ENCODE assay signal across 18 cellular contexts in the genomic region with DNA sequence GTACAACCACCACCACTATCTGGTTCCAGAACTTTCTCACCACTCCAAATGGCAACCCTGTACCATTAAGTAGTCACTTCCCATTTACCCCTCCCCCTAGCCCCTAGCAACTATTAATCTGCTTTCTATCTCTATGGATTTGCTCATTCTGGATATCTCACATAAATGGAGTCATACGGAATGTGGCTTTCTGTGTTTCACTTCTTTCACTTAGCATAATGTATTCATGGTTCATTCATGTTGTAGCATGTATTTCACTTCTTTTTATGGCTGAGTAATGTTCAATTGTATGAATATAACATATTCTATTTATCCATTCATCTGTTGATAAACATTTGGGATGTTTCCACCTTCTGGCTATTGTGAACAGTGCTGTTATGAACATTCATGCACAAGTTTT.
DNase-seq lines count a peak whose midpoint lies in the region; ATAC-seq, FAIRE-seq and TF ChIP-seq lines count a peak whose summit lies in the region.
"Had no signal": no experiment of that assay in that cellular context is flagged by ENCODE, and none has a peak within 500 bp of the region (broad histone marks: within the 10 kb centered on the region; RNA-seq: fewer than 3 reads in every experiment).

No MANE protein-coding gene starts in this region.

- H3K9me3 Mint-ChIP-seq in type B pancreatic cell = no peaks in the 10 kb centered on the region
- H3K9me3 Mint-ChIP-seq: CD4-positive, CD25-positive, alpha-beta regulatory T cell; CD8-positive, alpha-beta memory T cell; HFFc6 had no signal

- peaks cover 21% of the 10 kb centered on the region for H3K4me1 Mint-ChIP-seq in type B pancreatic cell (ENCODE audit: unreplicated experiment)

- 86% methylated on average over 1 of the region's 1 CpG for WGBS in A549 (ENCODE audit: missing lambda C conversion rate)

- ATAC-seq in A549 = no peak
- ATAC-seq: HCT116 had no signal

- no peak for TF ChIP-seq EP300 in A549 (IDR thresholded peaks at IDR 0.05)

- H3K4me1 ChIP-seq in A549 = peaks cover 77% of the 10 kb centered on the region
- H3K4me1 ChIP-seq: BE2C had no signal

- H3K4me2 ChIP-seq in A549 = no peak overlapping the region

- POLR2A ChIA-PET in A549 (lab: Yijun Ruan, JAX) = no interaction called here

- no peak overlapping the region for H3K4me3 Mint-ChIP-seq in type B pancreatic cell
- H3K4me3 Mint-ChIP-seq: CD4-positive, CD25-positive, alpha-beta regulatory T cell; CD8-positive, alpha-beta memory T cell; HFFc6 had no signal

- TF ChIP-seq POLR2A in A549 (IDR thresholded peaks at IDR 0.05; ENCODE audit: low read length) = no peak
- no peak for TF ChIP-seq POLR2A in GM12892 (IDR thresholded peaks at IDR 0.05; ENCODE audit: low read depth, low read length)

- H3K27ac ChIP-seq in A549 = 0 out of 6 replicates have a peak overlapping the region, but pooled peaks of 1 of the 2 experiments have one; percentile 47
- H3K27ac ChIP-seq in epithelial cell of prostate = peak overlapping the region; percentile 13
- H3K27ac ChIP-seq: HL-60 had no signal

- FAIRE-seq in A549 (lab: Jason Lieb, UNC) (peak; percentile 43), GM12892 (lab: Jason Lieb, UNC) (peak; percentile 14)
- FAIRE-seq: GM12891 had no signal

- peak overlapping the region; percentile 39 for H3K27ac Mint-ChIP-seq in type B pancreatic cell
- H3K27ac Mint-ChIP-seq: CD4-positive, CD25-positive, alpha-beta regulatory T cell; CD8-positive, alpha-beta memory T cell; HFFc6 had no signal

- no peak for TF ChIP-seq RAD21 in A549 (conservative IDR thresholded peaks at IDR 0.05 in 1 of 2, IDR thresholded peaks at IDR 0.05 in 1 of 2)

- CTCF ChIA-PET in A549 (lab: Yijun Ruan, JAX) = no interaction called here

- DNase-seq in A549 (ENCODE audit: low read depth in 1 of 2, low spot score in 1 of 2) (no peak), GM12892 (ENCODE audit: insufficient read length) (no peak), epithelial cell of prostate (ENCODE audit: low read depth, low spot score) (no peak), type B pancreatic cell (ENCODE audit: extremely low spot score, unreplicated experiment) (no peak), NCI-H1105 (lab: John Stamatoyannopoulos, UW) (no peak), nucleus accumbens (lab: John Stamatoyannopoulos, UW) (no peak)
- DNase-seq: ACHN; BE2C; C1 segment of cervical spinal cord; CD4-positive, CD25-positive, alpha-beta regulatory T cell; CD8-positive, alpha-beta memory T cell; COR-L47; GOT3; H7; HFFc6 had no signal

- no peaks in the 10 kb centered on the region for H3K27me3 Mint-ChIP-seq in type B pancreatic cell
- H3K27me3 Mint-ChIP-seq: CD4-positive, CD25-positive, alpha-beta regulatory T cell had no signal

- H3K36me3 Mint-ChIP-seq in type B pancreatic cell = peaks cover 9% of the 10 kb centered on the region

- no peaks in the 10 kb centered on the region for H3K9me3 ChIP-seq in A549
- H3K9me3 ChIP-seq: BE2C had no signal

- no peak overlapping the region for H3K4me3 ChIP-seq in A549

- no peak for TF ChIP-seq CTCF in A549 (IDR thresholded peaks at IDR 0.05)
- TF ChIP-seq CTCF in type B pancreatic cell (conservative IDR thresholded peaks at IDR 0.05) = no peak

TF ChIP-seq in A549, 52 proteins besides CTCF, POLR2A, EP300 and RAD21:
- TF ChIP-seq NR3C1 (IDR thresholded peaks at IDR 0.05) = no peak
